ENCODE assay signal across 16 cellular contexts in genomic region chr2:6308986-6309385, GRCh38.
"Had no signal": no experiment of that assay in that cellular context is flagged by ENCODE, and none has a peak within 500 bp of the region (broad histone marks: within the 10 kb centered on the region; RNA-seq: fewer than 3 reads in every experiment).

No MANE protein-coding gene starts in this region.

- H3K4me1 ChIP-seq: left lung, pancreas, suprapubic skin had no signal

- DNase-seq: activated CD4-positive, alpha-beta T cell treated with anti-CD3 and anti-CD28 coated beads, Interleukin-2, amount 50 U/mL, for 1 hour; activated CD8-positive, alpha-beta memory T cell treated with anti-CD3 and anti-CD28 coated beads for 24 hours; activated naive CD8-positive, alpha-beta T cell treated with anti-CD3 and anti-CD28 coated beads for 36 hours; brain microvascular endothelial cell; effector CD4-positive, alpha-beta T cell; foreskin fibroblast; hippocampal formation; kidney; left lung; mesenchymal stem cell; naive thymus-derived CD8-positive, alpha-beta T cell; pancreas; trophoblast cell had no signal

- H3K27me3 ChIP-seq: brain microvascular endothelial cell, left lung, pancreas had no signal

- H3K36me3 ChIP-seq: brain microvascular endothelial cell, left lung, pancreas, suprapubic skin had no signal

- H3K4me3 ChIP-seq: coronary artery, left lung, pancreas, suprapubic skin had no signal

- H3K9me3 ChIP-seq: left lung, pancreas had no signal

- FAIRE-seq: kidney, pancreas had no signal

- H3K27ac ChIP-seq: brain microvascular endothelial cell, coronary artery, left lung, pancreas, suprapubic skin had no signal

- ATAC-seq: left lung; naive thymus-derived CD8-positive, alpha-beta T cell; pancreas; sciatic nerve had no signal
